In the genomic region with DNA sequence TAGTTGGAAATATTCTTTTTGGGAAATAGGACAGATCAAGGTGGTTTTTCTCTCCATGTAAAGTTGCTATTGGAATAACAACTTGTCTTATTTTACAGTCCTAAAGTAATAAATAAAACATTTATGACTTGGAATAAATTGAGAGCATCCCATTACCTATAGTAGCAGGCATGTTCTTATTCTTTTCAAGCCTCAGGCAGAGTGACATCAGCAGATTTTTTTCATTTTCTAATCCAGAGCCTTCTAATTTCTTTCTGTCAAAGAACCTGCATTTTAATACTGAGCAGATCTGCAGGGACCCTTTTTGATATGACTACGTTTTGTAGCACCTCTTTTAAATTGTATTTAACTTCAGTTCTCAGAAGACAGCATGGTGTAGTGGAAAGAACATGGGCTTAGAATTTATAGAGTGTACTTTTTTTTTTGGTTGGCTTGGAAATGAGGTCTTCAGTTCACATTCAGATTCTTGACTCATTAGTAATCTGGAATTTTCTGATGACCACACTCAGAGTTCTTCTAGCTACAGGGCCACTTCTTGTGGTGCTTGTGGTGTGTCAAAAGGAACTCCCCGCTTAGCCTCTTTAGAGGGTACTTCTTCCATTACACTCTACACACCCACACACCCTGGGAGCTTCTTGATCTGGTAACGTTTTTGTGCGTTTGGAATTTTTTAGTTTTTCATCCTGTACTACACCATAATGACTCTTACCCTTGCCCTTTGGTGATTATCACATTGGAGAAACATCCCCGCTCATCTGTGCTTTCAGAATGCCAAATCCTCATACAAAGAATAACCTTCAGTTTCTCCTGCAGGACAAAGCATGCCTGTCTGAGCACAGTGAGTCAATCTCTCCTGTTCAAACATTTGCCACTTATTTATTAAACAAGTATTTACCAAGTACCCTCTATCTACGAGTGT, we compare ENCODE assay signal across 8 cellular contexts. TPM values are rescaled to one million over a fixed set of nuclear protein-coding genes. Genes with fewer than 3 reads are reported as not detected.
DNase-seq lines count a peak whose midpoint lies in the region; ATAC-seq and TF ChIP-seq lines count a peak whose summit lies in the region.

No MANE protein-coding gene starts in this region.

- no peak for TF ChIP-seq CTCF in nephron progenitor cell (IDR thresholded peaks at IDR 0.05)

- H3K9me3 Mint-ChIP-seq in activated T-helper 17 cell treated with anti-CD3 and anti-CD28 coated beads, Interleukin-2, amount 50 U/mL, for 72 hours = no peaks in the 10 kb centered on the region
- H3K9me3 Mint-ChIP-seq in nephron progenitor cell = peaks cover 9% of the 10 kb centered on the region

- peak overlapping the region; percentile 69 for H3K4me3 Mint-ChIP-seq in activated T-helper 17 cell treated with anti-CD3 and anti-CD28 coated beads, Interleukin-2, amount 50 U/mL, for 72 hours
- no peak overlapping the region for H3K4me3 Mint-ChIP-seq in nephron progenitor cell

- H3K4me1 Mint-ChIP-seq in activated T-helper 17 cell treated with anti-CD3 and anti-CD28 coated beads, Interleukin-2, amount 50 U/mL, for 72 hours = peaks cover 40% of the 10 kb centered on the region
- no peaks in the 10 kb centered on the region for H3K4me1 Mint-ChIP-seq in nephron progenitor cell

- H3K27ac Mint-ChIP-seq in activated T-helper 17 cell treated with anti-CD3 and anti-CD28 coated beads, Interleukin-2, amount 50 U/mL, for 72 hours = peak overlapping the region; percentile 86
- H3K27ac Mint-ChIP-seq in nephron progenitor cell = peak overlapping the region; percentile 13

- no peaks in the 10 kb centered on the region for H3K27me3 Mint-ChIP-seq in activated T-helper 17 cell treated with anti-CD3 and anti-CD28 coated beads, Interleukin-2, amount 50 U/mL, for 72 hours
- H3K27me3 Mint-ChIP-seq in nephron progenitor cell (ENCODE audit: low read depth, poor library complexity) = no peaks in the 10 kb centered on the region

- intact Hi-C loops in left colon (cut with DNase I, micrococcal nuclease) = no loop called here

- ATAC-seq in HG03135 (IDR thresholded peaks at IDR 0.05; ENCODE audit: unreplicated experiment) (peak; percentile 65), left lobe of liver (no peak), left colon (no peak)
- peak; percentile 92 for ATAC-seq in activated T-helper 17 cell treated with anti-CD3 and anti-CD28 coated beads, Interleukin-2, amount 50 U/mL, for 72 hours (replicated peaks)

- POLR2A ChIA-PET in HEK293T (lab: Yijun Ruan, JAX) = no interaction called here

- DNase-seq in stimulated activated CD4-positive, alpha-beta T cell treated with anti-CD3 and anti-CD28 coated beads, Interleukin-12 subunit alpha, Interleukin-12 subunit beta, amount 100 ng/mL, for 4 hours = peak; percentile 9
- no peak for DNase-seq in stimulated activated CD4-positive, alpha-beta T cell treated with anti-CD3 and anti-CD28 coated beads, Interleukin-4, amount 100 ng/mL, for 1 hour
- DNase-seq in nephron progenitor cell (no peak), HEK293T (ENCODE audit: extremely low spot score) (no peak), left lobe of liver (ENCODE audit: low spot score) (no peak), left colon (no peak)

- peaks cover 62% of the 10 kb centered on the region for H3K36me3 Mint-ChIP-seq in activated T-helper 17 cell treated with anti-CD3 and anti-CD28 coated beads, Interleukin-2, amount 50 U/mL, for 72 hours (ENCODE audit: low read depth)
- H3K36me3 Mint-ChIP-seq in nephron progenitor cell (ENCODE audit: low read depth) = peaks cover 41% of the 10 kb centered on the region

- CTCF ChIA-PET in HEK293T (lab: Yijun Ruan, JAX) = interaction anchor here (1.4 kb wide), 1 partner anchor 10 kb away, joined by 3 read pairs; no protein-coding TSS in a partner anchor

TF ChIP-seq in HEK293T, 16 proteins besides CTCF, POLR2A, EP300 and RAD21:
- TF ChIP-seq SP1 (IDR thresholded peaks at IDR 0.05) = no peak
- TF ChIP-seq ELF4 (IDR thresholded peaks at IDR 0.05) = no peak
- TF ChIP-seq LEF1 (IDR thresholded peaks at IDR 0.05; ENCODE audit: borderline replicate concordance) = no peak
- no peak for TF ChIP-seq SUZ12 (IDR thresholded peaks at IDR 0.05)
- no peak for TF ChIP-seq BHLHE40 (IDR thresholded peaks at IDR 0.05; ENCODE audit: borderline replicate concordance)
- TF ChIP-seq L3MBTL2 (conservative IDR thresholded peaks at IDR 0.05) = no peak
- TF ChIP-seq FOXM1 (IDR thresholded peaks at IDR 0.05; ENCODE audit: borderline replicate concordance) = no peak
- TF ChIP-seq CTBP1 (IDR thresholded peaks at IDR 0.05; ENCODE audit: borderline replicate concordance) = no peak
- TF ChIP-seq FOXA1 (IDR thresholded peaks at IDR 0.05) = no peak
- TF ChIP-seq ZNF384 (IDR thresholded peaks at IDR 0.05) = no peak
- no peak for TF ChIP-seq NFRKB (IDR thresholded peaks at IDR 0.05)
- no peak for TF ChIP-seq TARDBP (IDR thresholded peaks at IDR 0.05)
- no peak for TF ChIP-seq PKNOX1 (IDR thresholded peaks at IDR 0.05)
- no peak for TF ChIP-seq FOXK2 (IDR thresholded peaks at IDR 0.05)
- no peak for TF ChIP-seq ARNT (IDR thresholded peaks at IDR 0.05)
- no peak for TF ChIP-seq HDGF (IDR thresholded peaks at IDR 0.05; ENCODE audit: borderline replicate concordance)

RNA-seq across cellular contexts. Expression of gene AGK, which starts 34.6 kb away (rescaled TPM):
- 10 to 100 TPM; 32.7 to 33.9 TPM for total RNA-seq in activated T-helper 17 cell treated with anti-CD3 and anti-CD28 coated beads, Interleukin-2, amount 50 U/mL, for 72 hours
- 8.7 TPM for total RNA-seq in left lobe of liver
- total RNA-seq in left colon = 10 to 100 TPM; 18.0 to 18.5 TPM

Comparison
In these comparisons a context has a peak if more than half of its experiments do, and no peak if none do; other contexts are left out.
1. ATAC-seq: peak in HG03135 (single experiment) and activated T-helper 17 cell treated with anti-CD3 and anti-CD28 coated beads, Interleukin-2, amount 50 U/mL, for 72 hours (single experiment); none in left lobe of liver (single experiment) and left colon (single experiment).